10 cellular contexts compared by ENCODE assay signal in genomic region chr18:35861367-35862114, GRCh38.
A peak's percentile ranks its signal among the peaks of the same experiment; 100 is the strongest.
DNase-seq lines count a peak whose midpoint lies in the region; ATAC-seq, FAIRE-seq and TF ChIP-seq lines count a peak whose summit lies in the region.
"Had no signal": no experiment of that assay in that cellular context is flagged by ENCODE, and none has a peak within 500 bp of the region (broad histone marks: within the 10 kb centered on the region; RNA-seq: fewer than 3 reads in every experiment).

No MANE protein-coding gene starts in this region.

- H3K79me1 ChIP-seq in H9 (ENCODE audit: insufficient read depth, low read depth, low read length, poor library complexity, severe bottlenecking): no peaks in the 10 kb centered on the region

- H3K4me2 ChIP-seq in H9 (ENCODE audit: insufficient read depth, insufficient read length, low read length): no peak overlapping the region
- peak overlapping the region; percentile 22 for H3K4me2 ChIP-seq in keratinocyte (ENCODE audit: control insufficient read depth, extremely low read depth, insufficient read depth, low read depth, low read length)
- H3K4me2 ChIP-seq in GM23248 (ENCODE audit: unreplicated experiment): no peak overlapping the region

- peak overlapping the region; percentile 58 for H3K18ac ChIP-seq in H9 (ENCODE audit: insufficient read length, low read depth, low read length)

- peak; percentile 51 for ATAC-seq in activated T-helper 17 cell treated with anti-CD3 and anti-CD28 coated beads, Interleukin-2, amount 50 U/mL, for 72 hours (replicated peaks)
- ATAC-seq in GM21619 (IDR thresholded peaks at IDR 0.05; ENCODE audit: unreplicated experiment): no peak

- H3K4me1 ChIP-seq in H9 (ENCODE audit: insufficient read depth, low read length): peaks cover 8% of the 10 kb centered on the region; the same call in 1 of the 2 replicates
- peaks cover 10% of the 10 kb centered on the region for H3K4me1 ChIP-seq in keratinocyte (ENCODE audit: control insufficient read depth, extremely low read depth, insufficient read depth, low read length)
- H3K4me1 ChIP-seq in GM23248 (ENCODE audit: insufficient read depth): no peaks in the 10 kb centered on the region

- no peaks in the 10 kb centered on the region for H3K79me2 ChIP-seq in H9 (ENCODE audit: insufficient read depth, low read length)
- no peaks in the 10 kb centered on the region for H3K79me2 ChIP-seq in keratinocyte (ENCODE audit: control insufficient read depth, insufficient read depth, low read length)
- H3K79me2 ChIP-seq in GM23248 (ENCODE audit: insufficient read depth): no peaks in the 10 kb centered on the region

- no peak overlapping the region for H3K56ac ChIP-seq in H9 (ENCODE audit: insufficient read length, low read depth, low read length)

- no peaks in the 10 kb centered on the region for H3K23me2 ChIP-seq in H9 (ENCODE audit: insufficient read length, low read depth, low read length, poor library complexity, severe bottlenecking)

- no peaks in the 10 kb centered on the region for H4K20me1 ChIP-seq in H9 (ENCODE audit: control insufficient read depth, insufficient read depth, insufficient read length)
- H4K20me1 ChIP-seq in keratinocyte (ENCODE audit: control insufficient read depth, extremely low read depth, insufficient read depth, low read length): no peaks in the 10 kb centered on the region
- no peaks in the 10 kb centered on the region for H4K20me1 ChIP-seq in GM23248 (ENCODE audit: insufficient read depth)

- H2BK15ac ChIP-seq in H9 (ENCODE audit: low read depth, low read length): no peak overlapping the region

- no peak overlapping the region for H2AFZ ChIP-seq in H9 (ENCODE audit: low read length)
- peak overlapping the region; percentile 86 for H2AFZ ChIP-seq in keratinocyte (ENCODE audit: control insufficient read depth, low read length)
- H2AFZ ChIP-seq in GM23248: no peak overlapping the region

- H3K36me3 ChIP-seq in keratinocyte (ENCODE audit: control insufficient read depth in 2 of 2, extremely low read depth in 1 of 2, insufficient read depth in 2 of 2, low read length in 2 of 2): no peaks in the 10 kb centered on the region
- H3K36me3 ChIP-seq in GM23248 (ENCODE audit: low read depth): no peaks in the 10 kb centered on the region

- no peak overlapping the region for H3K4me3 Mint-ChIP-seq in H9
- no peak overlapping the region for H3K4me3 Mint-ChIP-seq in activated T-helper 17 cell treated with anti-CD3 and anti-CD28 coated beads, Interleukin-2, amount 50 U/mL, for 72 hours
- no peak overlapping the region for H3K4me3 Mint-ChIP-seq in T-helper 2 cell treated with Interferon-gamma antibody and Interleukin-4, amounts not matched to agents 5 μg/mL and 100 μg/mL, for 36 hours

- no peak overlapping the region for H2BK20ac ChIP-seq in H9 (ENCODE audit: low read depth, low read length, poor library complexity, severe bottlenecking)

- H3K27me3 ChIP-seq in H9 (ENCODE audit: insufficient read depth, low read length): no peaks in the 10 kb centered on the region
- no peaks in the 10 kb centered on the region for H3K27me3 ChIP-seq in keratinocyte (ENCODE audit: control insufficient read depth, extremely low read depth, insufficient read depth, low read length)
- no peaks in the 10 kb centered on the region for H3K27me3 ChIP-seq in GM23248 (replicated peaks; ENCODE audit: insufficient read depth)

- no peak overlapping the region for H4K8ac ChIP-seq in H9 (replicated peaks; ENCODE audit: insufficient read length, low read depth, low read length)

- WGBS in H9 (ENCODE audit: extremely low coverage, insufficient read length, low lambda C conversion rate): no CpG with 5 or more reads among the region's 4 CpGs
- WGBS in GM23248 (ENCODE audit: low coverage in 1 of 2, low lambda C conversion rate in 2 of 2, missing lambda C conversion rate in 2 of 2), 2 experiments: 28 to 31% methylated on average over 4 of the region's 4 CpGs

- H3K23ac ChIP-seq in H9 (ENCODE audit: insufficient read length, low read depth, low read length): no peak overlapping the region

- no peak overlapping the region for H3K14ac ChIP-seq in H9 (ENCODE audit: insufficient read depth, low read length)

- H3K36me3 Mint-ChIP-seq in H9 (ENCODE audit: insufficient read depth in 1 of 3, low read depth in 3 of 3): peaks cover 5 to 9% (median 6%) of the 10 kb centered on the region in 3 experiments
- H3K36me3 Mint-ChIP-seq in activated T-helper 17 cell treated with anti-CD3 and anti-CD28 coated beads, Interleukin-2, amount 50 U/mL, for 72 hours (ENCODE audit: low read depth): no peaks in the 10 kb centered on the region
- H3K36me3 Mint-ChIP-seq in T-helper 2 cell treated with Interferon-gamma antibody and Interleukin-4, amounts not matched to agents 5 μg/mL and 100 μg/mL, for 36 hours (ENCODE audit: low read depth): no peaks in the 10 kb centered on the region

- H3K9me1 ChIP-seq in keratinocyte (ENCODE audit: control insufficient read depth, extremely low read depth, insufficient read depth, low read length): no peaks in the 10 kb centered on the region

- peaks cover 2 to 7% of the 10 kb centered on the region in 2 experiments for H3K9me3 Mint-ChIP-seq in H9
- H3K9me3 Mint-ChIP-seq in activated T-helper 17 cell treated with anti-CD3 and anti-CD28 coated beads, Interleukin-2, amount 50 U/mL, for 72 hours: no peaks in the 10 kb centered on the region
- no peaks in the 10 kb centered on the region for H3K9me3 Mint-ChIP-seq in T-helper 2 cell treated with Interferon-gamma antibody and Interleukin-4, amounts not matched to agents 5 μg/mL and 100 μg/mL, for 36 hours

- no peak overlapping the region for H3T11ph ChIP-seq in H9 (ENCODE audit: low read length)

- H3K9me3 ChIP-seq in H9 (ENCODE audit: control insufficient read depth, low read depth, low read length) (no peaks in the 10 kb centered on the region), keratinocyte (ENCODE audit: control insufficient read depth, low read depth, low read length) (no peaks in the 10 kb centered on the region), GM23248 (ENCODE audit: low read depth) (no peaks in the 10 kb centered on the region)

- no peak overlapping the region for H4K91ac ChIP-seq in H9 (ENCODE audit: insufficient read length, low read depth, low read length)

- dilution Hi-C loops in keratinocyte (cut with MboI; ENCODE audit: extremely low pct_ligation_motif_present, low sequenced_read_pairs): no loop called here

- H2BK5ac ChIP-seq in H9 (ENCODE audit: insufficient read length, low read length): no peak overlapping the region

- H3K9ac ChIP-seq in H9 (ENCODE audit: extremely low read depth, insufficient read length, low read length): no peak overlapping the region
- no peak overlapping the region for H3K9ac ChIP-seq in keratinocyte (ENCODE audit: control insufficient read depth, extremely low read depth, insufficient read depth, low read length)
- no peak overlapping the region for H3K9ac ChIP-seq in GM23248

- TF ChIP-seq CTCF in H9 (conservative IDR thresholded peaks at IDR 0.05) (no peak), keratinocyte (optimal IDR thresholded peaks at IDR 0.05 in 1 of 3, IDR thresholded peaks at IDR 0.05 in 1 of 3, conservative IDR thresholded peaks at IDR 0.05 in 1 of 3; ENCODE audit: extremely low read depth in 1 of 3, insufficient read depth in 2 of 3, low read length in 3 of 3) (no peak)

- H4K5ac ChIP-seq in H9 (ENCODE audit: insufficient read length, low read depth, low read length): no peak overlapping the region

- H3K4me3 ChIP-seq in keratinocyte (ENCODE audit: control insufficient read depth in 2 of 3, extremely low read depth in 1 of 3, insufficient read depth in 2 of 3, low read depth in 1 of 3, low read length in 3 of 3) (no peak overlapping the region), GM23248 (no peak overlapping the region)

- no peak overlapping the region for H3K4ac ChIP-seq in H9 (ENCODE audit: low read depth, low read length)

- no peaks in the 10 kb centered on the region for H3K27me3 Mint-ChIP-seq in H9 (ENCODE audit: low read depth)
- peaks cover 9% of the 10 kb centered on the region for H3K27me3 Mint-ChIP-seq in activated T-helper 17 cell treated with anti-CD3 and anti-CD28 coated beads, Interleukin-2, amount 50 U/mL, for 72 hours
- H3K27me3 Mint-ChIP-seq in T-helper 2 cell treated with Interferon-gamma antibody and Interleukin-4, amounts not matched to agents 5 μg/mL and 100 μg/mL, for 36 hours (ENCODE audit: low read depth): no peaks in the 10 kb centered on the region

- H3K9me2 ChIP-seq in GM23248 (ENCODE audit: insufficient read depth): no peaks in the 10 kb centered on the region

- no peak overlapping the region for H2BK12ac ChIP-seq in H9 (ENCODE audit: insufficient read length, low read depth, low read length)

- H2BK120ac ChIP-seq in H9 (ENCODE audit: low read depth, low read length, poor library complexity, severe bottlenecking): no peak overlapping the region

- H3F3A ChIP-seq in GM23248 (ENCODE audit: insufficient read depth): no peaks in the 10 kb centered on the region

- FAIRE-seq in keratinocyte (lab: Jason Lieb, UNC): peak; percentile 43

- DNase-seq in Ammon's horn (ENCODE audit: low spot score) (peak; percentile 10), H9 (no peak), keratinocyte (ENCODE audit: low read depth, low spot score) (no peak), GM23248 (no peak)
- no peak for DNase-seq in T-helper 2 cell treated with Interferon-gamma antibody and Interleukin-4, amounts not matched to agents 5 μg/mL and 100 μg/mL, for 36 hours (ENCODE audit: low spot score)
- no peak for DNase-seq in stimulated activated CD4-positive, alpha-beta T cell treated with anti-CD3 and anti-CD28 coated beads, Interleukin-2, amount 100 ng/mL, for 48 hours
- DNase-seq: AML-193, occipital lobe had no signal

- in situ Hi-C loops in GM23248 (cut with MboI): no loop called here

- no peak overlapping the region for H3K27ac ChIP-seq in H9 (ENCODE audit: insufficient read length, low read depth, low read length)
- H3K27ac ChIP-seq in keratinocyte (ENCODE audit: control insufficient read depth, insufficient read depth, low read length): no peak overlapping the region
- H3K27ac ChIP-seq in GM23248: no peak overlapping the region

- peaks cover 18 to 20% of the 10 kb centered on the region in 2 experiments for H3K4me1 Mint-ChIP-seq in H9
- no peaks in the 10 kb centered on the region for H3K4me1 Mint-ChIP-seq in activated T-helper 17 cell treated with anti-CD3 and anti-CD28 coated beads, Interleukin-2, amount 50 U/mL, for 72 hours
- no peaks in the 10 kb centered on the region for H3K4me1 Mint-ChIP-seq in T-helper 2 cell treated with Interferon-gamma antibody and Interleukin-4, amounts not matched to agents 5 μg/mL and 100 μg/mL, for 36 hours (ENCODE audit: low read depth)

- peak overlapping the region in 1 of 3 experiments; percentile 18; a peak in 2 of 7 replicates for H3K27ac Mint-ChIP-seq in H9
- no peak overlapping the region for H3K27ac Mint-ChIP-seq in activated T-helper 17 cell treated with anti-CD3 and anti-CD28 coated beads, Interleukin-2, amount 50 U/mL, for 72 hours
- no peak overlapping the region for H3K27ac Mint-ChIP-seq in T-helper 2 cell treated with Interferon-gamma antibody and Interleukin-4, amounts not matched to agents 5 μg/mL and 100 μg/mL, for 36 hours

- no peak overlapping the region for H2AK5ac ChIP-seq in H9 (ENCODE audit: insufficient read length, low read length)
